14 cellular contexts compared by ENCODE assay signal in the genomic region with DNA sequence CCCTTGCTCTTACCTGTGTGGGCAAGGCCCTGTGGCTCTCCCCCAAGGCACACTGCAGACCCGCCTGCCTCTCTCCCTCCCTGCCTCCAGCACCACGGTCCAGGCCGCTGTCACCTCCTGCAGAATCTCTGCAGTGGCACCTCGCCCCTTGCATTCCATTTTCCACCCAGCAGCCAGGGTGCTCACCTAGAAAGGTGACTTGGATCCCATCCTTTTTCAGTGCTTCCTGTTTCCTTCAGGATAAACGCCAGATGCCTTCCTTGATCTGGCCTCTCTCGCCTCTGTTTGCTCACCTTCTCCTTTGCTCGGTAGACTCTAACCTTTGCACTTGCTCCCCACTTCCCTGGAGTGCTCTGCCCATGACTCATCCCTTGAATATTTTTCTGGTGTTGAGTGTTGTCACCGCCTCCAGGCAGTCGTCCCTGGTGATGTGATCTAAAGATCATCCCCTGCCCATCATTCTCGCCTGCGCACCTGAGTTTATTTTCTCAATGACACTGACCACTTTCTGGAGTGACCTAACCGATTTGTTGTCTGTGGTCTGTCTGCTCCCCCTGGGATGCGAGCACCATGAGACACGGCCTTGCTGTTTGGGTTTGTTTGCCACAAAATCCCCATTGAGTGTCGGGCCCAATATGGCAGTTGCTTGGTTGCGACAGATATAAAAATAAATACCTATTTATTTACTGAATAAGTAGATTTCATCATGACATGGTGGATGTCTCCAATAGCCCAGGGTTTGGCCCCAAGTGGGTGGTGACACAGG.
DNase-seq lines count a peak whose midpoint lies in the region; ATAC-seq, FAIRE-seq and TF ChIP-seq lines count a peak whose summit lies in the region.
"Had no signal": no experiment of that assay in that cellular context is flagged by ENCODE, and none has a peak within 500 bp of the region (broad histone marks: within the 10 kb centered on the region; RNA-seq: fewer than 3 reads in every experiment).

No MANE protein-coding gene starts in this region.

- TF ChIP-seq CTCF in natural killer cell (IDR thresholded peaks at IDR 0.05): no peak
- TF ChIP-seq CTCF in keratinocyte (optimal IDR thresholded peaks at IDR 0.05 in 1 of 3, IDR thresholded peaks at IDR 0.05 in 1 of 3, conservative IDR thresholded peaks at IDR 0.05 in 1 of 3; ENCODE audit: extremely low read depth in 1 of 3, insufficient read depth in 2 of 3, low read length in 3 of 3): no peak

- H3K9me3 Mint-ChIP-seq in natural killer cell treated with Interleukin-12 subunit alpha and Interleukin-12 subunit beta and Interleukin-15 and Interleukin-18, amount 100 ng/mL, for 72 hours: no peaks in the 10 kb centered on the region
- H3K9me3 Mint-ChIP-seq in natural killer cell: no peaks in the 10 kb centered on the region
- H3K9me3 Mint-ChIP-seq in activated CD4-positive, alpha-beta memory T cell treated with anti-CD3 and anti-CD28 coated beads, Interleukin-2, amount 10 ng/mL, durations not matched to agents 7 days and 5 days: no peaks in the 10 kb centered on the region

- dilution Hi-C loops in keratinocyte (cut with MboI; ENCODE audit: extremely low pct_ligation_motif_present, low sequenced_read_pairs): no loop called here

- peaks cover 34% of the 10 kb centered on the region in 2 donors for H3K4me1 Mint-ChIP-seq in natural killer cell treated with Interleukin-12 subunit alpha and Interleukin-12 subunit beta and Interleukin-15 and Interleukin-18, amount 100 ng/mL, for 72 hours (ENCODE audit: low read depth in 2 of 2)
- H3K4me1 Mint-ChIP-seq in natural killer cell: peaks cover 11 to 14% of the 10 kb centered on the region in 2 donors
- H3K4me1 Mint-ChIP-seq in activated CD4-positive, alpha-beta memory T cell treated with anti-CD3 and anti-CD28 coated beads, Interleukin-2, amount 10 ng/mL, durations not matched to agents 7 days and 5 days: peaks cover 26% of the 10 kb centered on the region

- no peak overlapping the region for H3K9ac ChIP-seq in keratinocyte (ENCODE audit: control insufficient read depth, extremely low read depth, insufficient read depth, low read length)
- H3K9ac ChIP-seq: parathyroid adenoma had no signal

- no peaks in the 10 kb centered on the region for H3K27me3 ChIP-seq in keratinocyte (ENCODE audit: control insufficient read depth, extremely low read depth, insufficient read depth, low read length)
- H3K27me3 ChIP-seq: BE2C had no signal

- intact Hi-C loops in natural killer cell (cut with micrococcal nuclease): no loop called here

- H3K27ac ChIP-seq in keratinocyte (ENCODE audit: control insufficient read depth, insufficient read depth, low read length): peak overlapping the region; percentile 8
- H3K27ac ChIP-seq: parathyroid adenoma had no signal

- H3K27me3 Mint-ChIP-seq in natural killer cell treated with Interleukin-12 subunit alpha and Interleukin-12 subunit beta and Interleukin-15 and Interleukin-18, amount 100 ng/mL, for 72 hours: no peaks in the 10 kb centered on the region
- no peaks in the 10 kb centered on the region for H3K27me3 Mint-ChIP-seq in natural killer cell (ENCODE audit: low read depth in 2 of 2)
- no peaks in the 10 kb centered on the region for H3K27me3 Mint-ChIP-seq in activated CD4-positive, alpha-beta memory T cell treated with anti-CD3 and anti-CD28 coated beads, Interleukin-2, amount 10 ng/mL, durations not matched to agents 7 days and 5 days

- H3K4me2 ChIP-seq in keratinocyte (ENCODE audit: control insufficient read depth, extremely low read depth, insufficient read depth, low read depth, low read length): peak overlapping the region; percentile 27

- H3K36me3 ChIP-seq in keratinocyte (ENCODE audit: control insufficient read depth in 2 of 2, extremely low read depth in 1 of 2, insufficient read depth in 2 of 2, low read length in 2 of 2): no peaks in the 10 kb centered on the region
- H3K36me3 ChIP-seq: BE2C had no signal

- H3K36me3 Mint-ChIP-seq in natural killer cell treated with Interleukin-12 subunit alpha and Interleukin-12 subunit beta and Interleukin-15 and Interleukin-18, amount 100 ng/mL, for 72 hours: peaks cover 8% of the 10 kb centered on the region
- H3K36me3 Mint-ChIP-seq in natural killer cell: no peaks in the 10 kb centered on the region
- peaks cover 11% of the 10 kb centered on the region for H3K36me3 Mint-ChIP-seq in activated CD4-positive, alpha-beta memory T cell treated with anti-CD3 and anti-CD28 coated beads, Interleukin-2, amount 10 ng/mL, durations not matched to agents 7 days and 5 days (ENCODE audit: low read depth)

- no peak for ATAC-seq in natural killer cell treated with Interleukin-12 subunit alpha and Interleukin-12 subunit beta and Interleukin-15 and Interleukin-18, amount 100 ng/mL, for 72 hours
- no peak for ATAC-seq in natural killer cell
- no peak for ATAC-seq in GM19351 (IDR thresholded peaks at IDR 0.05; ENCODE audit: unreplicated experiment)
- ATAC-seq in GM19467 (IDR thresholded peaks at IDR 0.05; ENCODE audit: unreplicated experiment): no peak

- H3K4me1 ChIP-seq in keratinocyte (ENCODE audit: control insufficient read depth, extremely low read depth, insufficient read depth, low read length): peaks cover 23% of the 10 kb centered on the region
- H3K4me1 ChIP-seq: BE2C had no signal

- H3K9me3 ChIP-seq in keratinocyte (ENCODE audit: control insufficient read depth, low read depth, low read length): no peaks in the 10 kb centered on the region
- H3K9me3 ChIP-seq: BE2C had no signal

- H3K27ac Mint-ChIP-seq in natural killer cell treated with Interleukin-12 subunit alpha and Interleukin-12 subunit beta and Interleukin-15 and Interleukin-18, amount 100 ng/mL, for 72 hours: peak overlapping the region; percentile 33 to 81
- H3K27ac Mint-ChIP-seq in natural killer cell: peak overlapping the region in 1 of 2 donors; percentile 6
- no peak overlapping the region for H3K27ac Mint-ChIP-seq in activated CD4-positive, alpha-beta memory T cell treated with anti-CD3 and anti-CD28 coated beads, Interleukin-2, amount 10 ng/mL, durations not matched to agents 7 days and 5 days

- CTCF ChIA-PET in activated CD4-positive, alpha-beta memory T cell treated with anti-CD3 and anti-CD28 coated beads, Interleukin-2, amount 10 ng/mL, durations not matched to agents 7 days and 5 days (lab: Charles Lee): interaction anchor here (1.0 to 1.6 kb wide), 2 partner anchors 48 to 80 kb away, joined by 3 to 5 read pairs; no protein-coding TSS in a partner anchor

- FAIRE-seq in keratinocyte (lab: Jason Lieb, UNC): peak; percentile 58
- FAIRE-seq: GM19239, kidney had no signal

- POLR2A ChIA-PET in activated CD4-positive, alpha-beta memory T cell treated with anti-CD3 and anti-CD28 coated beads, Interleukin-2, amount 10 ng/mL, durations not matched to agents 7 days and 5 days (lab: Charles Lee): no interaction called here

- H3K4me3 Mint-ChIP-seq in natural killer cell treated with Interleukin-12 subunit alpha and Interleukin-12 subunit beta and Interleukin-15 and Interleukin-18, amount 100 ng/mL, for 72 hours: no peak overlapping the region
- H3K4me3 Mint-ChIP-seq in natural killer cell: no peak overlapping the region
- no peak overlapping the region for H3K4me3 Mint-ChIP-seq in activated CD4-positive, alpha-beta memory T cell treated with anti-CD3 and anti-CD28 coated beads, Interleukin-2, amount 10 ng/mL, durations not matched to agents 7 days and 5 days

- peaks cover 3% of the 10 kb centered on the region for H3K9me1 ChIP-seq in keratinocyte (ENCODE audit: control insufficient read depth, extremely low read depth, insufficient read depth, low read length)

- no peaks in the 10 kb centered on the region for H4K20me1 ChIP-seq in keratinocyte (ENCODE audit: control insufficient read depth, extremely low read depth, insufficient read depth, low read length)

- H2AFZ ChIP-seq in keratinocyte (ENCODE audit: control insufficient read depth, low read length): peak overlapping the region; percentile 12
- H2AFZ ChIP-seq: parathyroid adenoma had no signal

- H3K4me3 ChIP-seq in keratinocyte (ENCODE audit: control insufficient read depth in 2 of 3, extremely low read depth in 1 of 3, insufficient read depth in 2 of 3, low read depth in 1 of 3, low read length in 3 of 3): no peak overlapping the region

- no peaks in the 10 kb centered on the region for H3K79me2 ChIP-seq in keratinocyte (ENCODE audit: control insufficient read depth, insufficient read depth, low read length)

- no peak for DNase-seq in natural killer cell treated with Interleukin-12 subunit alpha and Interleukin-12 subunit beta and Interleukin-15 and Interleukin-18, amount 100 ng/mL, for 72 hours (ENCODE audit: low spot score)
- DNase-seq in natural killer cell: no peak
- peak; percentile 59 for DNase-seq in SW480 (ENCODE audit: low spot score)
- DNase-seq in keratinocyte (ENCODE audit: low read depth, low spot score): peak; percentile 54
- DNase-seq in NCI-H128 (lab: John Stamatoyannopoulos, UW; ENCODE audit: unreplicated experiment): no peak
- no peak for DNase-seq in activated CD4-positive, alpha-beta memory T cell treated with anti-CD3 and anti-CD28 coated beads, Interleukin-2, amount 10 ng/mL, durations not matched to agents 7 days and 5 days
- DNase-seq: kidney; NCI-H1930; stimulated activated CD4-positive, alpha-beta T cell treated with anti-CD3 and anti-CD28 coated beads, Interleukin-2, amount 100 ng/mL, for 48 hours had no signal

Comparison
In these comparisons a context has a peak if more than half of its experiments do, and no peak if none do; other contexts are left out.
1. DNase-seq: peak in SW480 (single experiment) and keratinocyte (single experiment); none in natural killer cell treated with Interleukin-12 subunit alpha and Interleukin-12 subunit beta and Interleukin-15 and Interleukin-18, amount 100 ng/mL, for 72 hours (single experiment), natural killer cell (single experiment), NCI-H128 (single experiment) and activated CD4-positive, alpha-beta memory T cell treated with anti-CD3 and anti-CD28 coated beads, Interleukin-2, amount 10 ng/mL, durations not matched to agents 7 days and 5 days (single experiment).